Comparison of ENCODE assay signal across 9 cellular contexts in the genomic region with DNA sequence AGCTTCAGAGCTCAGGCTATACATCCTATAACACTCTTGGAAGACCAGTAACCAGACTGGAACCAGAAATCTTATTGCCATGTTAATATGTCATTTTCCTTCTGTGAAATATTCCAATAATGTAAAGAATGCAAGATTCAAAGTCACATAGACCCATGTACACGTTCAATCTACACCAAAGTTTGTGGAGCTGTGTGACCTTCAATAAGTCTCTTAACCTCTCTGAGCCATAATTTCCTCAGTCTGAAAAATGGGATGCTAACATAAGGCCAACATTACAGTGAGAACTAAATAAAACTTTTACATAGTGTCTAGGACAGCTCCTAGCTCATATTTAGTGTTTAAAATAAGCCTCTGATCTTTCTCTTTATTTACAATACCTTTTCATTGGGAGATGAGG.
DNase-seq lines count a peak whose midpoint lies in the region; TF ChIP-seq lines count a peak whose summit lies in the region.
"Had no signal": no experiment of that assay in that cellular context is flagged by ENCODE, and none has a peak within 500 bp of the region (broad histone marks: within the 10 kb centered on the region; RNA-seq: fewer than 3 reads in every experiment).

No MANE protein-coding gene starts in this region.

- no peaks in the 10 kb centered on the region for H3K79me2 ChIP-seq in fibroblast of lung (ENCODE audit: control insufficient read depth, insufficient read depth, low read length)

- no peaks in the 10 kb centered on the region for H4K20me1 ChIP-seq in fibroblast of lung (ENCODE audit: control insufficient read depth, extremely low read depth, insufficient read depth, low read length)

- H3K27ac ChIP-seq in SJSA1 (peak overlapping the region; percentile 85), fibroblast of lung (ENCODE audit: insufficient read depth, low read length) (peak overlapping the region; percentile 90)

- in situ Hi-C loops in HAP-1 (cut with MboI; ENCODE audit: low sequenced_read_pairs): no loop called here

- no peaks in the 10 kb centered on the region for H3K36me3 ChIP-seq in SJSA1
- no peaks in the 10 kb centered on the region for H3K36me3 ChIP-seq in fibroblast of lung (ENCODE audit: control insufficient read depth, insufficient read depth, low read length)
- no peaks in the 10 kb centered on the region for H3K36me3 ChIP-seq in skeletal muscle satellite cell (ENCODE audit: insufficient read depth, low read length)
- no peaks in the 10 kb centered on the region for H3K36me3 ChIP-seq in HAP-1 (replicated peaks)

- H3K4me3 ChIP-seq in SJSA1 (no peak overlapping the region), fibroblast of lung (replicated peaks in 1 of 4; ENCODE audit: control extremely low read depth in 1 of 4, insufficient read depth in 1 of 4, low read depth in 3 of 4, low read length in 4 of 4) (no peak overlapping the region), skeletal muscle satellite cell (ENCODE audit: low read length) (no peak overlapping the region), HAP-1 (no peak overlapping the region)

- peak overlapping the region; percentile 41 for H3K4me2 ChIP-seq in fibroblast of lung (ENCODE audit: extremely low read depth, insufficient read depth, low read length)
- peak overlapping the region; percentile 57 for H3K4me2 ChIP-seq in skeletal muscle satellite cell (ENCODE audit: low read length)

- H2AFZ ChIP-seq in fibroblast of lung (ENCODE audit: low read length): no peak overlapping the region

- H3K9me3 ChIP-seq in SJSA1 (replicated peaks) (no peaks in the 10 kb centered on the region), fibroblast of lung (ENCODE audit: control insufficient read depth, insufficient read depth, low read depth, low read length) (no peaks in the 10 kb centered on the region), skeletal muscle satellite cell (replicated peaks; ENCODE audit: low read length) (no peaks in the 10 kb centered on the region), HAP-1 (no peaks in the 10 kb centered on the region)

- TF ChIP-seq CTCF in fibroblast of lung (conservative IDR thresholded peaks at IDR 0.05 in 1 of 2, IDR thresholded peaks at IDR 0.05 in 1 of 2; ENCODE audit: low read depth in 1 of 2, low read length in 2 of 2): no peak

- DNase-seq in ELR (ENCODE audit: low read depth) (peak; percentile 10), SJSA1 (ENCODE audit: low read depth in 1 of 2, low spot score in 2 of 2) (no peak), fibroblast of lung (ENCODE audit: low read depth in 2 of 2) (peak in 1 of 2 donors; percentile 29), inferior parietal cortex (ENCODE audit: extremely low spot score) (no peak), NCI-H1048 (lab: John Stamatoyannopoulos, UW) (no peak), HAP-1 (ENCODE audit: low spot score in 2 of 2) (no peak), SHP77 treated with DMSO at 0.1 percent for 48 hours (lab: John Stamatoyannopoulos, UW) (no peak)
- DNase-seq: NCI-H2227 treated with DMSO at 0.1 percent for 48 hours had no signal

- no peak overlapping the region for H3K9ac ChIP-seq in fibroblast of lung (ENCODE audit: insufficient read depth, low read length)
- peak overlapping the region; percentile 83 for H3K9ac ChIP-seq in skeletal muscle satellite cell (ENCODE audit: low read depth, low read length)

- H3K27me3 ChIP-seq in SJSA1 (replicated peaks) (no peaks in the 10 kb centered on the region), fibroblast of lung (ENCODE audit: control insufficient read depth, insufficient read depth, low read length) (no peaks in the 10 kb centered on the region), skeletal muscle satellite cell (ENCODE audit: control insufficient read depth, insufficient read depth, low read length) (no peaks in the 10 kb centered on the region), HAP-1 (ENCODE audit: low read depth) (no peaks in the 10 kb centered on the region)

- H3K4me1 ChIP-seq in SJSA1 (replicated peaks) (peaks cover 42% of the 10 kb centered on the region), fibroblast of lung (ENCODE audit: control insufficient read depth, extremely low read depth, insufficient read depth, low read length) (peaks cover 19% of the 10 kb centered on the region), skeletal muscle satellite cell (ENCODE audit: control insufficient read depth, insufficient read depth, low read length) (peaks cover 38% of the 10 kb centered on the region), HAP-1 (peaks cover 10% of the 10 kb centered on the region)
